Comparison of ENCODE assay signal across 1 cellular context in genomic region chr11:108035690-108036089, GRCh38.
TF ChIP-seq lines count a peak whose summit lies in the region.

No MANE protein-coding gene starts in this region.

TF ChIP-seq in IMR-90, 13 proteins besides CTCF, POLR2A, EP300 and RAD21 (continued from another document):
- TF ChIP-seq SMC3 (IDR thresholded peaks at IDR 0.05; ENCODE audit: low read depth, low read length) (no peak), MXI1 (IDR thresholded peaks at IDR 0.05; ENCODE audit: borderline replicate concordance, low read depth, low read length) (no peak), MAZ (IDR thresholded peaks at IDR 0.05; ENCODE audit: borderline replicate concordance, low read depth, low read length) (no peak), RCOR1 (IDR thresholded peaks at IDR 0.05; ENCODE audit: insufficient replicate concordance, low read length) (no peak), BHLHE40 (IDR thresholded peaks at IDR 0.05; ENCODE audit: low read depth, low read length) (no peak), MAFK (IDR thresholded peaks at IDR 0.05; ENCODE audit: low read depth, low read length) (no peak)
